In the genomic region with DNA sequence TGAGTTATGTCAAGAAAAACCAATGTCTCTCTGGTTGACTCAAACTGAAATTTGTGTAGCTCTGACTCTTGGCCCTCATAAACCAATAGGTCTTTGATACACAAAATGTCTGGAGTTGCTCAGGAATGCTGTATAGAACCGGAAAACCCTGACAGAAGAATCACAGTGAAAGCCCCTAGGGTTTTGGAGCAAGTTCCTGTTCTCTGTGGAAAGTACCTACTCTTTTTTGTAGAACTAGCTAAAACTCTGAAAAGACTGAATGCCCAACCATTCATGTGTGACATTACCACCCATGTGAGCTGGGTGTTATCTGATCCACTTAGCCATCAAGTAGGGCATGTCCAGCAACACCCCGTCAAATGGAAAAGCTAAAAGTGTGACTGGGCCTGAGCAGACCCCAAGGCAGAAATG, we compare ENCODE assay signal across 21 cellular contexts. TPM values are rescaled to one million over a fixed set of nuclear protein-coding genes. Genes with fewer than 3 reads are reported as not detected.
A peak's percentile ranks its signal among the peaks of the same experiment; 100 is the strongest.
DNase-seq lines count a peak whose midpoint lies in the region; TF ChIP-seq lines count a peak whose summit lies in the region.
"Had no signal": no experiment of that assay in that cellular context is flagged by ENCODE, and none has a peak within 500 bp of the region (broad histone marks: within the 10 kb centered on the region; RNA-seq: fewer than 3 reads in every experiment).

No MANE protein-coding gene starts in this region.

- no peaks in the 10 kb centered on the region for H3K27me3 ChIP-seq in parathyroid adenoma (ENCODE audit: control insufficient read depth, insufficient read depth, low read length)
- no peaks in the 10 kb centered on the region for H3K27me3 ChIP-seq in ovary
- H3K27me3 ChIP-seq: BLaER1 treated with 17β-estradiol and CSF1 and Interleukin-3, amounts not matched to agents 10 nM and 100 nM had no signal

- TF ChIP-seq EP300 in ovary (IDR thresholded peaks at IDR 0.05), result no peak

- 71 to 74% (median 73%) methylated on average over 2 of the region's 2 CpGs for WGBS in ovary, 3 donors

- DNase-seq in D341Med (ENCODE audit: low spot score) (peak; percentile 1), islet precursor cell (peak; percentile 71), ovary (no peak), NCI-H2029 (lab: John Stamatoyannopoulos, UW) (no peak), NCI-H1694 treated with DMSO at 0.1 percent for 48 hours (lab: John Stamatoyannopoulos, UW) (no peak)
- no peak for DNase-seq in activated CD4-positive, CD25-positive, alpha-beta regulatory T cell (lab: John Stamatoyannopoulos, UW)
- DNase-seq: CD8-positive, alpha-beta memory T cell; DMS79 treated with DMSO at 0.1 percent for 48 hours; NCI-H1092 treated with DMSO at 0.1 percent for 48 hours; NCI-H1694; SHP77 treated with DMSO at 0.1 percent for 48 hours had no signal

- TF ChIP-seq CTCF in HEK293 (tag by site-specific recombination; IDR thresholded peaks at IDR 0.05) (no peak), parathyroid adenoma (IDR thresholded peaks at IDR 0.05) (no peak), ovary (IDR thresholded peaks at IDR 0.05) (no peak)

- peaks cover 9% of the 10 kb centered on the region for H3K4me1 ChIP-seq in HEK293 (ENCODE audit: control insufficient read depth, insufficient read depth, low read length)
- H3K4me1 ChIP-seq in parathyroid adenoma, result peaks cover 12% of the 10 kb centered on the region
- H3K4me1 ChIP-seq in ovary (ENCODE audit: insufficient read depth), result no peaks in the 10 kb centered on the region
- H3K4me1 ChIP-seq: HAP-1 had no signal

- H3K27ac ChIP-seq in HEK293 (ENCODE audit: extremely low read depth, low read depth, low read length) (no peak overlapping the region), parathyroid adenoma (no peak overlapping the region), ovary (no peak overlapping the region)
- H3K27ac ChIP-seq: KMS-11 had no signal

- H3K4me2 ChIP-seq in parathyroid adenoma (ENCODE audit: low read length), result peak overlapping the region; percentile 8
- H3K4me2 ChIP-seq: KMS-11 had no signal

- no peak for TF ChIP-seq POLR2A in ovary (IDR thresholded peaks at IDR 0.05)

- H3K36me3 ChIP-seq in HEK293 (ENCODE audit: control insufficient read depth in 2 of 2, insufficient read depth in 1 of 2, low read length in 2 of 2), result no peaks in the 10 kb centered on the region
- H3K36me3 ChIP-seq in parathyroid adenoma (ENCODE audit: control insufficient read depth, insufficient read depth, low read length), result no peaks in the 10 kb centered on the region
- H3K36me3 ChIP-seq in ovary, result no peaks in the 10 kb centered on the region
- H3K36me3 ChIP-seq: BLaER1 treated with 17β-estradiol and CSF1 and Interleukin-3, amounts not matched to agents 10 nM and 100 nM; HAP-1 had no signal

- H2AFZ ChIP-seq in parathyroid adenoma, result no peak overlapping the region

- H3K4me3 ChIP-seq in HEK293 (ENCODE audit: low read depth, low read length), result no peak overlapping the region
- no peak overlapping the region for H3K4me3 ChIP-seq in parathyroid adenoma (ENCODE audit: low read depth, low read length)
- no peak overlapping the region for H3K4me3 ChIP-seq in ovary
- H3K4me3 ChIP-seq: BLaER1 treated with 17β-estradiol and CSF1 and Interleukin-3, amounts not matched to agents 10 nM and 100 nM; HAP-1 had no signal

- intact Hi-C loops in ovary (cut with DNase I), result no loop called here

- no peak overlapping the region for H3K9ac ChIP-seq in parathyroid adenoma
- H3K9ac ChIP-seq: BLaER1 treated with 17β-estradiol and CSF1 and Interleukin-3, amounts not matched to agents 10 nM and 100 nM; KMS-11 had no signal

- POLR2A ChIA-PET in HEK293 (lab: Yijun Ruan, JAX), result no interaction called here

- H3K79me2 ChIP-seq in parathyroid adenoma, result no peaks in the 10 kb centered on the region

- CTCF ChIA-PET in HEK293 (lab: Yijun Ruan, JAX), result interaction anchor here (0.6 to 16.2 kb wide), 9 partner anchors 13 to 777 kb away, joined by 3 to 319 read pairs (median 4); partner anchors contain the start of gene C17orf50

- H3K9me3 ChIP-seq in HEK293 (ENCODE audit: control insufficient read depth, insufficient read depth, low read depth, low read length) (no peaks in the 10 kb centered on the region), parathyroid adenoma (ENCODE audit: control insufficient read depth, low read length) (no peaks in the 10 kb centered on the region), ovary (no peaks in the 10 kb centered on the region)
- H3K9me3 ChIP-seq: HAP-1 had no signal

TF ChIP-seq in HEK293, 187 proteins besides CTCF, POLR2A, EP300 and RAD21:
- TF ChIP-seq GLI2 (tag by site-specific recombination; IDR thresholded peaks at IDR 0.05; ENCODE audit: borderline replicate concordance, low read depth) (no peak), ZNF449 (tag by site-specific recombination; IDR thresholded peaks at IDR 0.05) (peak; percentile 56; the same call in 1 of the 2 replicates)
TF ChIP-seq in HEK293: peak in this region for 1.

RNA-seq across cellular contexts. Expression of gene CCL4, which starts 28.8 kb away (rescaled TPM):
- total RNA-seq in ovary, result 10 to 100 TPM in 1 of 7 donors, 1 to 10 TPM in 6; 1.1 to 15.2 (median 2.0) TPM
- 10 to 100 TPM in 1 of 2 donors, 1 to 10 TPM in 1; 2.7 to 17.2 TPM for polyA plus RNA-seq in ovary
- total RNA-seq: A172, G401, RPMI7951 had no signal

RNA-seq across cellular contexts. Expression of gene CCL3, which starts 42.5 kb away (rescaled TPM):
- 1 to 10 TPM in 5 of 7 donors, under 1 TPM in 2; 0.57 to 9.3 (median 3.1) TPM for total RNA-seq in ovary
- polyA plus RNA-seq in ovary, result 1 to 10 TPM; 3.7 to 5.3 TPM
- total RNA-seq: A172, G401, M059J, OCI-LY7 had no signal

RNA-seq across cellular contexts. Expression of gene TBC1D3B, which starts 44.0 kb away (rescaled TPM):
- total RNA-seq in ovary, result 10 to 100 TPM in 1 of 7 donors, 1 to 10 TPM in 6; 1.1 to 11.5 (median 4.5) TPM
- 1 to 10 TPM in 1 of 2 donors, not detected in 1; 2.5 TPM for polyA plus RNA-seq in ovary
- total RNA-seq: G401, M059J, RPMI7951 had no signal

Comparison
In these comparisons a context has a peak if more than half of its experiments do, and no peak if none do; other contexts are left out.
1. DNase-seq: peak in D341Med (single experiment) and islet precursor cell (single experiment); none in ovary (0 of 5), NCI-H2029 (single experiment), activated CD4-positive, CD25-positive, alpha-beta regulatory T cell (0 of 4) and NCI-H1694 treated with DMSO at 0.1 percent for 48 hours (single experiment).